ENCODE assay signal across 8 cellular contexts in genomic region chr12:7091660-7092228, GRCh38. TPM values are rescaled to one million over a fixed set of nuclear protein-coding genes. Genes with fewer than 3 reads are reported as not detected.
DNase-seq lines count a peak whose midpoint lies in the region; ATAC-seq and TF ChIP-seq lines count a peak whose summit lies in the region.

No MANE protein-coding gene starts in this region.

- peaks cover 4 to 38% (median 5%) of the 10 kb centered on the region in 4 donors for H3K4me1 ChIP-seq in transverse colon

- no peaks in the 10 kb centered on the region for H3K27me3 Mint-ChIP-seq in activated CD4-positive, alpha-beta T cell treated with anti-CD3 and anti-CD28 coated beads, Interleukin-2, amount 10 ng/mL, durations not matched to agents 24 days and 14 days
- H3K27me3 Mint-ChIP-seq in MCF 10A (ENCODE audit: insufficient read depth, unreplicated experiment) (no peaks in the 10 kb centered on the region), memory B cell (peaks cover 5% of the 10 kb centered on the region)

- H3K9me3 ChIP-seq in transverse colon: no peaks in the 10 kb centered on the region

- in situ Hi-C loops in transverse colon (cut with MboI; ENCODE audit: low pct_ligation_motif_present in 1 of 4, low pct_unique_long_range_greater_than_20kb in 1 of 4, low sequenced_read_pairs in 3 of 4): no loop called here

- H3K4me3 Mint-ChIP-seq in activated CD4-positive, alpha-beta T cell treated with anti-CD3 and anti-CD28 coated beads, Interleukin-2, amount 10 ng/mL, durations not matched to agents 24 days and 14 days: peak overlapping the region; percentile 83
- H3K4me3 Mint-ChIP-seq in MCF 10A (ENCODE audit: unreplicated experiment) (peak overlapping the region; percentile 79), memory B cell (peak overlapping the region; percentile 88)

- POLR2A ChIA-PET in MCF 10A (lab: Yijun Ruan, JAX): interaction anchor here (0.6 to 9.4 kb wide), 16 partner anchors 12 to 363 kb away, joined by 3 to 96 read pairs (median 6); partner anchors contain the start of genes C1RL, C1S and LPCAT3

- intact Hi-C loops in activated CD4-positive, alpha-beta T cell treated with anti-CD3 and anti-CD28 coated beads, Interleukin-2, amount 10 ng/mL, durations not matched to agents 24 days and 14 days (cut with micrococcal nuclease): loop anchor here (1.0 to 10.0 kb wide), 3 partner anchors 47 to 147 kb away; partner anchors contain the start of gene C12orf57
- intact Hi-C loops in MCF 10A (cut with micrococcal nuclease) (loop anchor here (1.0 to 5.0 kb wide), 5 partner anchors 18 to 147 kb away; partner anchors contain the start of genes C12orf57, C1RL, C1S and EMG1), transverse colon (cut with DNase I; ENCODE audit: low total_unique reads) (loop anchor here (2.0 kb wide), 1 partner anchor 31 kb away; the partner anchor contains the start of gene C1S)

- TF ChIP-seq EP300 in transverse colon (IDR thresholded peaks at IDR 0.05; ENCODE audit: low read depth): no peak

- TF ChIP-seq POLR2A in transverse colon (IDR thresholded peaks at IDR 0.05): no peak

- H3K36me3 ChIP-seq in transverse colon: no peaks in the 10 kb centered on the region

- H3K27ac Mint-ChIP-seq in activated CD4-positive, alpha-beta T cell treated with anti-CD3 and anti-CD28 coated beads, Interleukin-2, amount 10 ng/mL, durations not matched to agents 24 days and 14 days: peak overlapping the region; percentile 66
- H3K27ac Mint-ChIP-seq in MCF 10A (ENCODE audit: low read depth, unreplicated experiment) (peak overlapping the region; percentile 93), memory B cell (no peak overlapping the region)

- no peaks in the 10 kb centered on the region for H3K36me3 Mint-ChIP-seq in activated CD4-positive, alpha-beta T cell treated with anti-CD3 and anti-CD28 coated beads, Interleukin-2, amount 10 ng/mL, durations not matched to agents 24 days and 14 days (ENCODE audit: low read depth)
- peaks cover 37% of the 10 kb centered on the region for H3K36me3 Mint-ChIP-seq in MCF 10A (ENCODE audit: insufficient read depth, unreplicated experiment)
- no peaks in the 10 kb centered on the region for H3K36me3 Mint-ChIP-seq in memory B cell

- ATAC-seq in memory B cell (ENCODE audit: low read depth): no peak

- no peak for DNase-seq in activated CD4-positive, alpha-beta T cell treated with anti-CD3 and anti-CD28 coated beads, Interleukin-2, amount 10 ng/mL, durations not matched to agents 24 days and 14 days
- DNase-seq in activated CD4-positive, alpha-beta T cell treated with anti-CD3 and anti-CD28 coated beads, Interleukin-2, amount 50 U/mL, for 4 hours: no peak
- DNase-seq in MCF 10A (ENCODE audit: unreplicated experiment): no peak
- no peak for DNase-seq in memory B cell (ENCODE audit: low spot score in 2 of 2)
- DNase-seq in transverse colon: peak; percentile 22
- DNase-seq in Ammon's horn (ENCODE audit: low spot score): no peak
- DNase-seq in NCI-H2107 treated with DMSO at 0.1 percent for 48 hours (lab: John Stamatoyannopoulos, UW; ENCODE audit: unreplicated experiment): no peak
- DNase-seq in AG08396 (ENCODE audit: low spot score): no peak

- WGBS in transverse colon (ENCODE audit: low coverage in 1 of 2), 2 donors: 43% methylated on average over 10 of the region's 10 CpGs; no CpG with 5 or more reads in 1 of the 2 donors

- peak overlapping the region; percentile 69 to 84 (median 75) for H3K27ac ChIP-seq in transverse colon

- H3K9me3 Mint-ChIP-seq in activated CD4-positive, alpha-beta T cell treated with anti-CD3 and anti-CD28 coated beads, Interleukin-2, amount 10 ng/mL, durations not matched to agents 24 days and 14 days: no peaks in the 10 kb centered on the region
- no peaks in the 10 kb centered on the region for H3K9me3 Mint-ChIP-seq in MCF 10A (ENCODE audit: unreplicated experiment)
- H3K9me3 Mint-ChIP-seq in memory B cell: no peaks in the 10 kb centered on the region

- TF ChIP-seq CTCF in MCF 10A (IDR thresholded peaks at IDR 0.05; ENCODE audit: unreplicated experiment) (no peak), transverse colon (IDR thresholded peaks at IDR 0.05) (no peak)

- peaks cover 10% of the 10 kb centered on the region for H3K4me1 Mint-ChIP-seq in activated CD4-positive, alpha-beta T cell treated with anti-CD3 and anti-CD28 coated beads, Interleukin-2, amount 10 ng/mL, durations not matched to agents 24 days and 14 days
- H3K4me1 Mint-ChIP-seq in MCF 10A (ENCODE audit: insufficient read depth, unreplicated experiment) (peaks cover 26% of the 10 kb centered on the region), memory B cell (peaks cover 5% of the 10 kb centered on the region)

- no TSS peak for BruUV-seq in MCF 10A (replicated peaks; lab: Mats Ljungman, UMichigan)

- CTCF ChIA-PET in MCF 10A (lab: Yijun Ruan, JAX): interaction anchor here (0.6 to 10.6 kb wide), 15 partner anchors 11 to 147 kb away, joined by 3 to 116 read pairs (median 8); partner anchors contain the start of genes C1RL and C1S

- H3K27me3 ChIP-seq in transverse colon: no peaks in the 10 kb centered on the region

- peak overlapping the region; percentile 27 to 49 (median 34) for H3K4me3 ChIP-seq in transverse colon

RNA-seq across cellular contexts. Expression of gene C1R, which starts 0.5 kb away (rescaled TPM):
- 1.4 and 2.5 TPM in 2 replicates for total RNA-seq in activated CD4-positive, alpha-beta T cell treated with anti-CD3 and anti-CD28 coated beads, Interleukin-2, amount 10 ng/mL, durations not matched to agents 24 days and 14 days
- total RNA-seq in MCF 10A (2022) (13.1 and 16.7 TPM in 2 replicates), transverse colon (100 to 1,000 TPM in 3 of 4 donors, 10 to 100 TPM in 1; 68.5 to 154 (median 125) TPM)

RNA-seq across cellular contexts. Expression of gene C1RL, which starts 17.3 kb away (rescaled TPM):
- 19.8 and 23.0 TPM in 2 replicates for total RNA-seq in activated CD4-positive, alpha-beta T cell treated with anti-CD3 and anti-CD28 coated beads, Interleukin-2, amount 10 ng/mL, durations not matched to agents 24 days and 14 days
- total RNA-seq in MCF 10A (2022): 49.8 and 55.7 TPM in 2 replicates
- total RNA-seq in transverse colon: 100 to 1,000 TPM in 1 of 4 donors, 10 to 100 TPM in 3; 39.6 to 261 (median 65.0) TPM

RNA-seq across cellular contexts. Expression of gene C1S, which starts 31.2 kb away (rescaled TPM):
- total RNA-seq in activated CD4-positive, alpha-beta T cell treated with anti-CD3 and anti-CD28 coated beads, Interleukin-2, amount 10 ng/mL, durations not matched to agents 24 days and 14 days: 1.9 and 2.6 TPM in 2 replicates
- total RNA-seq in MCF 10A (2022): 6.0 and 11.5 TPM in 2 replicates
- 100 to 1,000 TPM; 103 to 191 (median 117) TPM for total RNA-seq in transverse colon

RNA-seq across cellular contexts. Expression of gene RBP5, which starts 36.9 kb away (rescaled TPM):
- not detected in 2 replicates for total RNA-seq in activated CD4-positive, alpha-beta T cell treated with anti-CD3 and anti-CD28 coated beads, Interleukin-2, amount 10 ng/mL, durations not matched to agents 24 days and 14 days
- total RNA-seq in MCF 10A (2022) (not detected in 2 replicates), transverse colon (1 to 10 TPM in 1 of 4 donors, under 1 TPM in 1, not detected in 2; 0.55 to 3.0 TPM)

RNA-seq across cellular contexts. Expression of gene CLSTN3, which starts 38.4 kb away (rescaled TPM):
- 42.1 and 47.0 TPM in 2 replicates for total RNA-seq in activated CD4-positive, alpha-beta T cell treated with anti-CD3 and anti-CD28 coated beads, Interleukin-2, amount 10 ng/mL, durations not matched to agents 24 days and 14 days
- total RNA-seq in MCF 10A (2022) (34.6 and 40.2 TPM in 2 replicates), transverse colon (10 to 100 TPM; 13.9 to 98.7 (median 24.4) TPM)
